Comparison of ENCODE assay signal across 24 cellular contexts in genomic region chr1:27394282-27394658, GRCh38. TPM values are rescaled to one million over a fixed set of nuclear protein-coding genes. Genes with fewer than 3 reads are reported as not detected.
DNase-seq lines count a peak whose midpoint lies in the region; ATAC-seq and TF ChIP-seq lines count a peak whose summit lies in the region.
"Had no signal": no experiment of that assay in that cellular context is flagged by ENCODE, and none has a peak within 500 bp of the region (broad histone marks: within the 10 kb centered on the region; RNA-seq: fewer than 3 reads in every experiment).

No MANE protein-coding gene starts in this region.

- no peaks in the 10 kb centered on the region for H3K9me3 Mint-ChIP-seq in activated CD4-positive, alpha-beta T cell treated with anti-CD3 and anti-CD28 coated beads for 36 hours (ENCODE audit: low read depth)
- H3K9me3 Mint-ChIP-seq in chondrocyte (ENCODE audit: low read depth), result no peaks in the 10 kb centered on the region
- H3K9me3 Mint-ChIP-seq: naive B cell had no signal

- peak overlapping the region; percentile 75 for H3K27ac ChIP-seq in RWPE1
- H3K27ac ChIP-seq in osteoblast (ENCODE audit: low read depth, low read length), result peak overlapping the region; percentile 57
- no peak overlapping the region for H3K27ac ChIP-seq in hepatocyte
- H3K27ac ChIP-seq: cardiac muscle cell, SJSA1 had no signal

- no peak overlapping the region for H3K27ac Mint-ChIP-seq in activated CD4-positive, alpha-beta T cell treated with anti-CD3 and anti-CD28 coated beads for 36 hours
- no peak overlapping the region for H3K27ac Mint-ChIP-seq in chondrocyte (ENCODE audit: unreplicated experiment)

- WGBS in hepatocyte (ENCODE audit: low lambda C conversion rate, missing lambda C conversion rate), result 99% methylated on average over 9 of the region's 9 CpGs

- H3K4me1 ChIP-seq in osteoblast (ENCODE audit: insufficient read depth, low read length), result peaks cover 27% of the 10 kb centered on the region
- peaks cover 8% of the 10 kb centered on the region for H3K4me1 ChIP-seq in hepatocyte (ENCODE audit: insufficient read depth)

- no peaks in the 10 kb centered on the region for H3K9me2 ChIP-seq in hepatocyte (replicated peaks; ENCODE audit: insufficient read depth)

- no peak overlapping the region for H3K4me2 ChIP-seq in osteoblast (ENCODE audit: insufficient read depth, low read length)
- H3K4me2 ChIP-seq in hepatocyte, result no peak overlapping the region

- H4K20me1 ChIP-seq in osteoblast (ENCODE audit: insufficient read depth, low read length) (no peaks in the 10 kb centered on the region), hepatocyte (ENCODE audit: insufficient read depth, poor library complexity, severe bottlenecking) (no peaks in the 10 kb centered on the region)

- no peak for DNase-seq in activated CD4-positive, alpha-beta T cell treated with anti-CD3 and anti-CD28 coated beads for 36 hours
- DNase-seq in activated CD4-positive, alpha-beta T cell treated with anti-CD3 and anti-CD28 coated beads, Interleukin-2, amount 50 U/mL, for 1 hour, result no peak
- DNase-seq in RWPE1 (ENCODE audit: low spot score), result no peak
- DNase-seq in chondrocyte (ENCODE audit: low spot score), result peak; percentile 62
- DNase-seq in osteoblast (ENCODE audit: insufficient read length, low spot score, missing footprints), result no peak
- DNase-seq in hepatocyte (ENCODE audit: low spot score), result no peak
- DNase-seq in NCI-H2171 (lab: John Stamatoyannopoulos, UW), result no peak
- no peak for DNase-seq in mesenteric fat pad (ENCODE audit: low spot score)
- DNase-seq: 8988T; activated CD4-positive, alpha-beta T cell treated with anti-CD3 and anti-CD28 coated beads for 48 hours; DMS153; effector CD8-positive, alpha-beta T cell; glutamatergic neuron; Kasumi-1; naive B cell; NCI-H1105; NCI-H2171 treated with DMSO at 0.1 percent for 48 hours; NCI-H82; T1000 had no signal

- H3K4me3 ChIP-seq in osteoblast (ENCODE audit: insufficient read depth, low read length) (no peak overlapping the region), hepatocyte (no peak overlapping the region)
- H3K4me3 ChIP-seq: cardiac muscle cell, SJSA1 had no signal

- no peaks in the 10 kb centered on the region for H3K27me3 Mint-ChIP-seq in activated CD4-positive, alpha-beta T cell treated with anti-CD3 and anti-CD28 coated beads for 36 hours
- peaks cover 2% of the 10 kb centered on the region for H3K27me3 Mint-ChIP-seq in chondrocyte (ENCODE audit: low read depth)

- peaks cover 8% of the 10 kb centered on the region for H3K27me3 ChIP-seq in osteoblast (ENCODE audit: insufficient read depth, low read length)
- H3K27me3 ChIP-seq in hepatocyte, result no peaks in the 10 kb centered on the region
- H3K27me3 ChIP-seq: cardiac muscle cell, SJSA1 had no signal

- POLR2A ChIA-PET in activated CD4-positive, alpha-beta T cell treated with anti-CD3 and anti-CD28 coated beads for 36 hours (lab: Charles Lee), result no interaction called here
- POLR2A ChIA-PET in RWPE1 (lab: Yijun Ruan, JAX; ENCODE audit: low non-redundant PET), result interaction anchor here (0.6 kb wide), 1 partner anchor 86 kb away, joined by 3 read pairs; no protein-coding TSS in a partner anchor

- no peaks in the 10 kb centered on the region for H3K36me3 ChIP-seq in osteoblast (ENCODE audit: insufficient read depth, low read length)
- H3K36me3 ChIP-seq in hepatocyte (replicated peaks; ENCODE audit: insufficient read depth, low read depth), result no peaks in the 10 kb centered on the region
- H3K36me3 ChIP-seq: cardiac muscle cell had no signal

- intact Hi-C loops in activated CD4-positive, alpha-beta T cell treated with anti-CD3 and anti-CD28 coated beads for 36 hours (cut with DNase I, micrococcal nuclease), result no loop called here

- peaks cover 17% of the 10 kb centered on the region for H3K79me2 ChIP-seq in osteoblast (ENCODE audit: insufficient read depth, low read length)
- no peaks in the 10 kb centered on the region for H3K79me2 ChIP-seq in hepatocyte

- H3K4me1 Mint-ChIP-seq in activated CD4-positive, alpha-beta T cell treated with anti-CD3 and anti-CD28 coated beads for 36 hours, result peaks cover 14% of the 10 kb centered on the region
- peaks cover 13% of the 10 kb centered on the region for H3K4me1 Mint-ChIP-seq in chondrocyte (ENCODE audit: low read depth)

- no peaks in the 10 kb centered on the region for H3K36me3 Mint-ChIP-seq in activated CD4-positive, alpha-beta T cell treated with anti-CD3 and anti-CD28 coated beads for 36 hours (ENCODE audit: low read depth)
- H3K36me3 Mint-ChIP-seq in chondrocyte (ENCODE audit: low read depth), result no peaks in the 10 kb centered on the region
- H3K36me3 Mint-ChIP-seq: naive B cell had no signal

- H2AFZ ChIP-seq in osteoblast (ENCODE audit: low read length) (no peak overlapping the region), hepatocyte (no peak overlapping the region)

- H3K9me3 ChIP-seq in osteoblast (ENCODE audit: low read depth, low read length) (no peaks in the 10 kb centered on the region), hepatocyte (ENCODE audit: low read depth) (no peaks in the 10 kb centered on the region)
- H3K9me3 ChIP-seq: SJSA1 had no signal

- no peak for ATAC-seq in activated CD4-positive, alpha-beta T cell treated with anti-CD3 and anti-CD28 coated beads for 36 hours

- CTCF ChIA-PET in activated CD4-positive, alpha-beta T cell treated with anti-CD3 and anti-CD28 coated beads for 36 hours (lab: Charles Lee), result interaction anchor here (0.6 to 7.2 kb wide), 27 partner anchors 11 to 254 kb away, joined by 3 to 192 read pairs (median 4); partner anchors contain the start of genes MAP3K6 and SYTL1
- CTCF ChIA-PET in RWPE1 (lab: Yijun Ruan, JAX), result interaction anchor here (0.6 to 2.2 kb wide), 8 partner anchors 25 to 213 kb away, joined by 3 to 45 read pairs (median 3); no protein-coding TSS in a partner anchor

- peak overlapping the region; percentile 70 for H3K4me3 Mint-ChIP-seq in activated CD4-positive, alpha-beta T cell treated with anti-CD3 and anti-CD28 coated beads for 36 hours
- H3K4me3 Mint-ChIP-seq in chondrocyte (ENCODE audit: unreplicated experiment), result no peak overlapping the region

- TF ChIP-seq CTCF in RWPE1 (conservative IDR thresholded peaks at IDR 0.05; ENCODE audit: low read depth) (no peak), chondrocyte (IDR thresholded peaks at IDR 0.05) (no peak), osteoblast (IDR thresholded peaks at IDR 0.05; ENCODE audit: extremely low read depth, low read depth, low read length) (no peak), hepatocyte (IDR thresholded peaks at IDR 0.05; ENCODE audit: poor library complexity) (no peak)

RNA-seq across cellular contexts. Expression of gene GPR3, which starts 1.8 kb away (rescaled TPM):
- total RNA-seq in activated CD4-positive, alpha-beta T cell treated with anti-CD3 and anti-CD28 coated beads for 36 hours, result 1 to 10 TPM; 1.1 to 1.3 TPM
- 0.26 to 0.56 TPM (median 0.32 TPM) in 3 replicates for total RNA-seq in chondrocyte
- under 0.01 and 0.36 TPM in 2 replicates for total RNA-seq in osteoblast
- total RNA-seq in hepatocyte, result 0.32 and 0.47 TPM in 2 replicates
- 1.5 and 2.2 TPM in 2 replicates for polyA plus RNA-seq in hepatocyte
- 0.51 TPM for total RNA-seq in mesenteric fat pad

RNA-seq across cellular contexts. Expression of gene CD164L2, which starts 11.1 kb away (rescaled TPM):
- total RNA-seq in activated CD4-positive, alpha-beta T cell treated with anti-CD3 and anti-CD28 coated beads for 36 hours, result not detected
- total RNA-seq in chondrocyte, result not detected in 3 replicates
- total RNA-seq in osteoblast, result not detected in 2 replicates
- total RNA-seq in hepatocyte, result not detected in 2 replicates
- polyA plus RNA-seq in hepatocyte, result 0.19 TPM in 1 of 2 replicates, not detected in the other
- total RNA-seq in mesenteric fat pad, result not detected
- total RNA-seq: HT-29, SJSA1, temporal lobe had no signal
- polyA plus RNA-seq: BJ had no signal

RNA-seq across cellular contexts. Expression of gene FCN3, which starts 19.6 kb away (rescaled TPM):
- total RNA-seq in activated CD4-positive, alpha-beta T cell treated with anti-CD3 and anti-CD28 coated beads for 36 hours, result not detected
- total RNA-seq in chondrocyte, result not detected in 3 replicates
- not detected in 2 replicates for total RNA-seq in osteoblast
- total RNA-seq in hepatocyte, result not detected in 2 replicates
- polyA plus RNA-seq in hepatocyte, result not detected in 2 replicates
- total RNA-seq in mesenteric fat pad, result 51.9 TPM
- total RNA-seq: HT-29, SJSA1 had no signal
- polyA plus RNA-seq: BJ had no signal

RNA-seq across cellular contexts. Expression of gene MAP3K6, which starts 27.5 kb away (rescaled TPM):
- 1 to 10 TPM; 6.5 to 8.8 TPM for total RNA-seq in activated CD4-positive, alpha-beta T cell treated with anti-CD3 and anti-CD28 coated beads for 36 hours
- total RNA-seq in chondrocyte (42.0 to 54.0 TPM (median 50.3 TPM) in 3 replicates), osteoblast (25.7 and 29.8 TPM in 2 replicates), hepatocyte (4.3 and 6.3 TPM in 2 replicates), mesenteric fat pad (95.0 TPM)
- 20.4 and 24.8 TPM in 2 replicates for polyA plus RNA-seq in hepatocyte

RNA-seq across cellular contexts. Expression of gene SYTL1, which starts 52.4 kb away (rescaled TPM):
- total RNA-seq in activated CD4-positive, alpha-beta T cell treated with anti-CD3 and anti-CD28 coated beads for 36 hours, result 10 to 100 TPM; 21.4 to 26.1 TPM
- 0.82 to 1.2 TPM (median 0.85 TPM) in 3 replicates for total RNA-seq in chondrocyte
- total RNA-seq in osteoblast, result under 0.01 TPM in 1 of 2 replicates, not detected in the other
- total RNA-seq in hepatocyte, result 10.6 and 12.1 TPM in 2 replicates
- 21.7 and 26.2 TPM in 2 replicates for polyA plus RNA-seq in hepatocyte
- total RNA-seq in mesenteric fat pad, result 1.9 TPM

Comparison
In these comparisons a context has a peak if more than half of its experiments do, and no peak if none do; other contexts are left out.
1. RNA of gene FCN3, which starts 19.6 kb away (total RNA-seq): 51.9 TPM in mesenteric fat pad (single experiment); not detected in activated CD4-positive, alpha-beta T cell treated with anti-CD3 and anti-CD28 coated beads for 36 hours, not detected in chondrocyte, not detected in osteoblast and not detected in hepatocyte; every median in the first group is over 10 times any median in the second.